Comparison of ENCODE assay signal across 15 cellular contexts in genomic region chr10:108850138-108850854, GRCh38.
DNase-seq lines count a peak whose midpoint lies in the region; ATAC-seq, FAIRE-seq and TF ChIP-seq lines count a peak whose summit lies in the region.
"Had no signal": no experiment of that assay in that cellular context is flagged by ENCODE, and none has a peak within 500 bp of the region (broad histone marks: within the 10 kb centered on the region; RNA-seq: fewer than 3 reads in every experiment).

No MANE protein-coding gene starts in this region.

- TF ChIP-seq CTCF in sigmoid colon (IDR thresholded peaks at IDR 0.05) (no peak), glutamatergic neuron (IDR thresholded peaks at IDR 0.05; ENCODE audit: partially characterized antibody, unreplicated experiment) (no peak)

- WGBS in sigmoid colon, 2 donors = 88 to 91% methylated on average over 1 of the region's 1 CpG

- H3K27ac ChIP-seq in sigmoid colon = no peak overlapping the region
- H3K27ac ChIP-seq: coronary artery, testis had no signal

- no peak overlapping the region for H3K4me3 ChIP-seq in sigmoid colon
- H3K4me3 ChIP-seq: coronary artery, testis had no signal

- TF ChIP-seq POLR2A in sigmoid colon (IDR thresholded peaks at IDR 0.05) = no peak

- H3K4me1 Mint-ChIP-seq in glutamatergic neuron (ENCODE audit: low read depth, unreplicated experiment) = no peaks in the 10 kb centered on the region
- H3K4me1 Mint-ChIP-seq: natural killer cell had no signal

- intact Hi-C loops in sigmoid colon (cut with DNase I) = no loop called here

- ATAC-seq in GM21515 (IDR thresholded peaks at IDR 0.05; ENCODE audit: unreplicated experiment) (peak; percentile 87), HG03135 (IDR thresholded peaks at IDR 0.05; ENCODE audit: unreplicated experiment) (peak; percentile 85)
- ATAC-seq: HCT116, natural killer cell had no signal

- FAIRE-seq in GM18507 (lab: Jason Lieb, UNC) = peak; percentile 82

- H3K27me3 ChIP-seq in sigmoid colon = no peaks in the 10 kb centered on the region
- H3K27me3 ChIP-seq: testis had no signal

- H3K27me3 Mint-ChIP-seq in glutamatergic neuron (ENCODE audit: unreplicated experiment) = no peaks in the 10 kb centered on the region

- H3K4me1 ChIP-seq in sigmoid colon = no peaks in the 10 kb centered on the region
- H3K4me1 ChIP-seq: testis had no signal

- no peaks in the 10 kb centered on the region for H3K9me3 Mint-ChIP-seq in glutamatergic neuron (ENCODE audit: unreplicated experiment)

- H3K36me3 Mint-ChIP-seq in glutamatergic neuron (ENCODE audit: unreplicated experiment) = no peaks in the 10 kb centered on the region
- H3K36me3 Mint-ChIP-seq: natural killer cell had no signal

- no peak for DNase-seq in GM18507 (ENCODE audit: extremely low spot score, insufficient read length, low read depth)
- DNase-seq in RPMI8226 = peak; percentile 34
- no peak for DNase-seq in sigmoid colon
- DNase-seq in glutamatergic neuron = no peak
- DNase-seq in mesenteric fat pad (ENCODE audit: low spot score) = no peak
- DNase-seq in NCI-H2227 treated with DMSO at 0.1 percent for 48 hours (lab: John Stamatoyannopoulos, UW) = no peak
- DNase-seq: natural killer cell; NCI-H1930; stimulated activated CD4-positive, alpha-beta T cell treated with anti-CD3 and anti-CD28 coated beads, Interleukin-15, amount 100 ng/mL, for 24 hours; T-helper 2 cell; testis had no signal

- TF ChIP-seq EP300 in sigmoid colon (IDR thresholded peaks at IDR 0.05) = no peak

- no peak overlapping the region for H3K4me3 Mint-ChIP-seq in glutamatergic neuron (ENCODE audit: unreplicated experiment)
- H3K4me3 Mint-ChIP-seq: natural killer cell had no signal

- H3K36me3 ChIP-seq in sigmoid colon = no peaks in the 10 kb centered on the region

- H3K9me3 ChIP-seq in sigmoid colon = no peaks in the 10 kb centered on the region
- H3K9me3 ChIP-seq: testis had no signal

- no peak overlapping the region for H3K27ac Mint-ChIP-seq in glutamatergic neuron (ENCODE audit: unreplicated experiment)
- H3K27ac Mint-ChIP-seq: natural killer cell had no signal
